ENCODE assay signal across 9 cellular contexts in the genomic region with DNA sequence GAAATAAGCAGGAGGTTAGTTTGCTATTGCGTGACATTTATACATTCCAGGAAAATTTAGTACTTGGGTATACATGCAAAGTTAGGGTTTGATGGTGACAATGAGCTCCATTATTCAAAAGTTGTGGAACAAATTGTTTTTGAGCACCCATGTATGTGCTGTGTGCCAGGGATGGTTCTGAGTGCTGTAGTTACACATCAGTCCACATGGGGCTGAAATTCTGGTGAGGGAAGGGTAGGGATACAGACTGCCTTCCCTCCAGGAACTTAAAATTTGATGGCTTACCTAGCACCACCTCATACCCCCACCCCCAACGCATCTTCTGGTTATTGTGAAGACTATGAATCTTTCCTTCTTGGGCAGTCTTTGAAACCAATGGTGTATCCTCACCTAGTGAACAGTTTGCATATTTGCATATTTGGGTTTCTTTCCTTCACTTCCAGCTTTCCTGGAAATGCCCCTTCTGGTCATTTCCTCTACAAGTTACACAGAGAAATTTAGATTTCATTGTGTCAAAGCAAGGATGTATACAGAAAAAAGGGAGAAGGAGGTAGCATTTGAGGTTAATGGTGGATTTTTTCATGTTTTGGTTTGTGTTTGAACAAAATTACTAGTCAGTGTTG.
DNase-seq lines count a peak whose midpoint lies in the region; ATAC-seq and TF ChIP-seq lines count a peak whose summit lies in the region.
"Had no signal": no experiment of that assay in that cellular context is flagged by ENCODE, and none has a peak within 500 bp of the region (broad histone marks: within the 10 kb centered on the region; RNA-seq: fewer than 3 reads in every experiment).

No MANE protein-coding gene starts in this region.

- TF ChIP-seq CTCF in PC-3 (conservative IDR thresholded peaks at IDR 0.05; ENCODE audit: low read depth, low read length) (peak; percentile 70), fibroblast of villous mesenchyme (IDR thresholded peaks at IDR 0.05; ENCODE audit: insufficient read depth, low read depth, low read length) (peak; percentile 64), natural killer cell (IDR thresholded peaks at IDR 0.05) (no peak)

- H3K36me3 ChIP-seq in PC-3 (ENCODE audit: low read depth, low read length) = peaks cover 4% of the 10 kb centered on the region; the same call in 1 of the 2 replicates
- no peaks in the 10 kb centered on the region for H3K36me3 ChIP-seq in subcutaneous abdominal adipose tissue (ENCODE audit: control insufficient read depth in 5 of 5, insufficient read depth in 5 of 5, low read length in 5 of 5)

- POLR2A ChIA-PET in PC-3 (lab: Charles Lee; ENCODE audit: unreplicated experiment) = interaction anchor here (0.6 to 0.7 kb wide), 2 partner anchors 37 to 39 kb away, joined by 3 to 6 read pairs; no protein-coding TSS in a partner anchor

- H3K9me3 ChIP-seq in PC-3 (ENCODE audit: low read length) (no peaks in the 10 kb centered on the region), subcutaneous abdominal adipose tissue (ENCODE audit: control insufficient read depth in 5 of 5, low read length in 5 of 5) (no peaks in the 10 kb centered on the region)

- no peaks in the 10 kb centered on the region for H3K36me3 Mint-ChIP-seq in natural killer cell

- H3K27ac Mint-ChIP-seq in natural killer cell = no peak overlapping the region

- CTCF ChIA-PET in PC-3 (lab: Charles Lee) = interaction anchor here (0.6 to 0.8 kb wide), 3 partner anchors 9 to 88 kb away, joined by 3 to 4 read pairs (median 3); no protein-coding TSS in a partner anchor

- intact Hi-C loops in PC-3 (cut with micrococcal nuclease) = loop anchor here (5.0 to 10.0 kb wide), 3 partner anchors 106 to 602 kb away; no protein-coding TSS in a partner anchor
- intact Hi-C loops in natural killer cell (cut with micrococcal nuclease) = no loop called here

- ATAC-seq in PC-3 = no peak
- no peak for ATAC-seq in natural killer cell
- ATAC-seq in HG02763 (IDR thresholded peaks at IDR 0.05; ENCODE audit: unreplicated experiment) = no peak
- ATAC-seq in HG02852 (IDR thresholded peaks at IDR 0.05; ENCODE audit: unreplicated experiment) = no peak

- H3K9ac ChIP-seq in PC-3 (ENCODE audit: low read length) (no peak overlapping the region), subcutaneous abdominal adipose tissue (ENCODE audit: low read length in 5 of 5) (peak overlapping the region in 1 of 5 donors; percentile 68)

- H3K79me2 ChIP-seq in PC-3 (ENCODE audit: low read length) = peaks cover 62% of the 10 kb centered on the region

- H3K4me1 Mint-ChIP-seq in natural killer cell = peaks cover 11 to 19% of the 10 kb centered on the region in 2 donors

- H4K20me1 ChIP-seq in PC-3 (ENCODE audit: low read length) = peaks cover 28% of the 10 kb centered on the region

- H3K27me3 ChIP-seq in PC-3 (ENCODE audit: low read length) (no peaks in the 10 kb centered on the region), subcutaneous abdominal adipose tissue (ENCODE audit: control insufficient read depth in 5 of 5, insufficient read depth in 4 of 5, low read length in 5 of 5) (no peaks in the 10 kb centered on the region)

- no peak overlapping the region for H2AFZ ChIP-seq in PC-3 (ENCODE audit: low read length)

- H3K4me1 ChIP-seq in PC-3 (ENCODE audit: insufficient read depth, low read length) = peaks cover 37% of the 10 kb centered on the region
- H3K4me1 ChIP-seq in subcutaneous abdominal adipose tissue (ENCODE audit: control insufficient read depth in 5 of 5, insufficient read depth in 5 of 5, low read length in 5 of 5) = peaks cover 2 to 50% (median 45%) of the 10 kb centered on the region in 5 donors

- H3K27me3 Mint-ChIP-seq in natural killer cell (ENCODE audit: low read depth in 2 of 2) = peaks cover 34 to 53% of the 10 kb centered on the region in 2 donors

- H3K9me3 Mint-ChIP-seq in natural killer cell = no peaks in the 10 kb centered on the region

- peak; percentile 40 for DNase-seq in NCI-H2227 (lab: John Stamatoyannopoulos, UW; ENCODE audit: unreplicated experiment)
- no peak for DNase-seq in NCI-H2227 treated with DMSO at 0.1 percent for 48 hours (lab: John Stamatoyannopoulos, UW)
- peak; percentile 73 for DNase-seq in PC-3
- no peak for DNase-seq in fibroblast of villous mesenchyme (ENCODE audit: low read depth)
- DNase-seq in natural killer cell = no peak
- DNase-seq: DND-41 had no signal

- H3F3A ChIP-seq in PC-3 (ENCODE audit: low read length, unreplicated experiment) = no peaks in the 10 kb centered on the region

- no TSS peak for BruUV-seq in PC-3 (replicated peaks; lab: Mats Ljungman, UMichigan)

- peak overlapping the region; percentile 81; the same call in 1 of the 2 replicates for H3K27ac ChIP-seq in PC-3 (ENCODE audit: low read length)
- H3K27ac ChIP-seq in subcutaneous abdominal adipose tissue (ENCODE audit: low read depth, low read length) = peak overlapping the region; percentile 98

- peak overlapping the region; percentile 83 for H3K4me2 ChIP-seq in PC-3 (ENCODE audit: low read length)

- no peaks in the 10 kb centered on the region for H3K9me2 ChIP-seq in PC-3 (replicated peaks; ENCODE audit: low read length)

- H3K4me3 ChIP-seq in PC-3 (ENCODE audit: low read length) = peak overlapping the region; percentile 75
- peak overlapping the region; percentile 83 for H3K4me3 ChIP-seq in fibroblast of villous mesenchyme (ENCODE audit: low read depth, low read length)
- H3K4me3 ChIP-seq in subcutaneous abdominal adipose tissue (ENCODE audit: low read depth in 1 of 5, low read length in 5 of 5) = peak overlapping the region; percentile 80 to 87 (median 84)

- H3K4me3 Mint-ChIP-seq in natural killer cell = no peak overlapping the region

Comparison
In these comparisons a context has a peak if more than half of its experiments do, and no peak if none do; other contexts are left out.
1. DNase-seq: peak in NCI-H2227 (single experiment) and PC-3 (single experiment); none in NCI-H2227 treated with DMSO at 0.1 percent for 48 hours (single experiment), fibroblast of villous mesenchyme (single experiment) and natural killer cell (single experiment).
2. Peak in every context shown above with its lines, with median percentiles within 50 percentile points of each other: H3K4me3 ChIP-seq.